8 cellular contexts compared by ENCODE assay signal in the genomic region with DNA sequence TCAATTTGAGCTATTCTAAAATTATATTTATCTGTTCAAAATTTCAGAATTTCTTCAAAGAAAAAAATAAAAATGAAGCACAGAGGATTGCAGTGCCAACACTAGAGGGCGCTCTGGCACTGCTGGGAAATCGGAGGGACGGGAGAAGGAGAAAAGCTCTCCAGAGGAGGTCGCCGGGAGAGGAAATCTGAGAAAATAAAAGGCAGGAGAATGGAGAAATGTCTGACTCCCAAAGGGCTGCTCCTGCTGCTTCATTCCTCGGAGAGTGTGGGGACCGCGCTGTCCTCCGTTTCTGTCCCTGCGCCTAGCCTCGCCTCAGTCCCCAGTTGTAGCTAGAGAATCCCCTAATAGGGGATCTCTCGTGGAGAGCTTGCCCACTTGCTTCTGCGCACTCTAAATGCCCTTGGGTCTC. TPM values are rescaled to one million over a fixed set of nuclear protein-coding genes. Genes with fewer than 3 reads are reported as not detected.
DNase-seq lines count a peak whose midpoint lies in the region; ATAC-seq and TF ChIP-seq lines count a peak whose summit lies in the region.

No MANE protein-coding gene starts in this region.

- peak; percentile 74 for DNase-seq in AG20443 (ENCODE audit: low spot score)
- peak; percentile 50 for DNase-seq in H7
- peak; percentile 79 for DNase-seq in NCI-H748 (lab: John Stamatoyannopoulos, UW; ENCODE audit: unreplicated experiment)
- peak; percentile 58 for DNase-seq in activated CD8-positive, alpha-beta memory T cell treated with anti-CD3 and anti-CD28 coated beads, Interleukin-2, amount 10 ng/mL, durations not matched to agents 7 days and 5 days
- DNase-seq in epithelial cell of proximal tubule (ENCODE audit: low read depth) = no peak
- DNase-seq in stimulated activated naive B cell treated with anti-CD40 and anti-IgM and Interleukin-4, amounts not matched to agents 10 μg/mL and 1 μg/mL and 100 μg/mL, for 72 hours = peak; percentile 4

- peaks cover 19% of the 10 kb centered on the region for H3K4me1 ChIP-seq in muscle layer of colon (ENCODE audit: insufficient read depth, low read length)

- peak; percentile 95 for TF ChIP-seq CTCF in epithelial cell of proximal tubule (conservative IDR thresholded peaks at IDR 0.05; ENCODE audit: low read depth, low read length)

- no peak overlapping the region for H3K4me3 Mint-ChIP-seq in activated CD8-positive, alpha-beta memory T cell treated with anti-CD3 and anti-CD28 coated beads, Interleukin-2, amount 10 ng/mL, durations not matched to agents 7 days and 5 days
- peak overlapping the region; percentile 44 to 79 for H3K4me3 Mint-ChIP-seq in stimulated activated naive B cell treated with anti-CD40 and anti-IgM and Interleukin-4, amounts not matched to agents 10 μg/mL and 1 μg/mL and 100 μg/mL, for 72 hours

- H3K9ac ChIP-seq in muscle layer of colon (ENCODE audit: low read length) = no peak overlapping the region

- peaks cover 11% of the 10 kb centered on the region for H3K4me1 Mint-ChIP-seq in activated CD8-positive, alpha-beta memory T cell treated with anti-CD3 and anti-CD28 coated beads, Interleukin-2, amount 10 ng/mL, durations not matched to agents 7 days and 5 days
- H3K4me1 Mint-ChIP-seq in stimulated activated naive B cell treated with anti-CD40 and anti-IgM and Interleukin-4, amounts not matched to agents 10 μg/mL and 1 μg/mL and 100 μg/mL, for 72 hours = peaks cover 4 to 17% of the 10 kb centered on the region in 2 donors

- H3K4me3 ChIP-seq in H7 (ENCODE audit: insufficient read depth, low read depth, low read length) (peak overlapping the region; percentile 24; the same call in 1 of the 2 replicates), epithelial cell of proximal tubule (ENCODE audit: low read depth, low read length) (no peak overlapping the region), muscle layer of colon (ENCODE audit: low read depth in 1 of 2, low read length in 2 of 2) (peak overlapping the region; percentile 48 to 63)

- ATAC-seq in activated CD8-positive, alpha-beta memory T cell treated with anti-CD3 and anti-CD28 coated beads, Interleukin-2, amount 10 ng/mL, durations not matched to agents 7 days and 5 days = no peak
- ATAC-seq in stimulated activated naive B cell treated with anti-CD40 and anti-IgM and Interleukin-4, amounts not matched to agents 10 μg/mL and 1 μg/mL and 100 μg/mL, for 72 hours (replicated peaks) = peak in 1 of 2 donors; percentile 18
- no peak for ATAC-seq in GM18498 (IDR thresholded peaks at IDR 0.05; ENCODE audit: unreplicated experiment)

- H3K36me3 Mint-ChIP-seq in activated CD8-positive, alpha-beta memory T cell treated with anti-CD3 and anti-CD28 coated beads, Interleukin-2, amount 10 ng/mL, durations not matched to agents 7 days and 5 days = no peaks in the 10 kb centered on the region
- H3K36me3 Mint-ChIP-seq in stimulated activated naive B cell treated with anti-CD40 and anti-IgM and Interleukin-4, amounts not matched to agents 10 μg/mL and 1 μg/mL and 100 μg/mL, for 72 hours = no peaks in the 10 kb centered on the region

- H3K9me3 Mint-ChIP-seq in activated CD8-positive, alpha-beta memory T cell treated with anti-CD3 and anti-CD28 coated beads, Interleukin-2, amount 10 ng/mL, durations not matched to agents 7 days and 5 days (ENCODE audit: low read depth) = no peaks in the 10 kb centered on the region
- no peaks in the 10 kb centered on the region for H3K9me3 Mint-ChIP-seq in stimulated activated naive B cell treated with anti-CD40 and anti-IgM and Interleukin-4, amounts not matched to agents 10 μg/mL and 1 μg/mL and 100 μg/mL, for 72 hours

- no peak overlapping the region for H3K27ac Mint-ChIP-seq in activated CD8-positive, alpha-beta memory T cell treated with anti-CD3 and anti-CD28 coated beads, Interleukin-2, amount 10 ng/mL, durations not matched to agents 7 days and 5 days
- no peak overlapping the region for H3K27ac Mint-ChIP-seq in stimulated activated naive B cell treated with anti-CD40 and anti-IgM and Interleukin-4, amounts not matched to agents 10 μg/mL and 1 μg/mL and 100 μg/mL, for 72 hours

- H3K27me3 Mint-ChIP-seq in activated CD8-positive, alpha-beta memory T cell treated with anti-CD3 and anti-CD28 coated beads, Interleukin-2, amount 10 ng/mL, durations not matched to agents 7 days and 5 days = peaks cover 72% of the 10 kb centered on the region
- H3K27me3 Mint-ChIP-seq in stimulated activated naive B cell treated with anti-CD40 and anti-IgM and Interleukin-4, amounts not matched to agents 10 μg/mL and 1 μg/mL and 100 μg/mL, for 72 hours = peaks cover 37 to 53% of the 10 kb centered on the region in 2 donors

- no peaks in the 10 kb centered on the region for H3K9me3 ChIP-seq in muscle layer of colon (ENCODE audit: low read length)

- H3K27ac ChIP-seq in muscle layer of colon (ENCODE audit: low read depth, low read length) = peak overlapping the region; percentile 66

- H3K36me3 ChIP-seq in H7 (replicated peaks; ENCODE audit: control insufficient read depth, insufficient read depth, low read length) (no peaks in the 10 kb centered on the region), muscle layer of colon (ENCODE audit: insufficient read depth, low read length) (no peaks in the 10 kb centered on the region)

- CTCF ChIA-PET in activated CD8-positive, alpha-beta memory T cell treated with anti-CD3 and anti-CD28 coated beads, Interleukin-2, amount 10 ng/mL, durations not matched to agents 7 days and 5 days (lab: Charles Lee) = interaction anchor here (0.6 to 10.9 kb wide), 37 partner anchors 9 to 1058 kb away, joined by 3 to 251 read pairs (median 4); a partner anchor contains a TSS

- H3K27me3 ChIP-seq in H7 (ENCODE audit: control insufficient read depth, insufficient read depth, low read length) = no peaks in the 10 kb centered on the region
- H3K27me3 ChIP-seq in muscle layer of colon (ENCODE audit: control insufficient read depth in 1 of 2, insufficient read depth in 2 of 2, low read length in 2 of 2) = no peaks in the 10 kb centered on the region

RNA-seq across cellular contexts. Expression of a gene that starts 40.0 kb away (rescaled TPM):
- 8.5 and 9.0 TPM in 2 replicates for total RNA-seq in H7 (2014; rRNA removed; shearing (Covaris generic))
- 10 to 100 TPM; 12.3 to 13.0 TPM for total RNA-seq in activated CD8-positive, alpha-beta memory T cell treated with anti-CD3 and anti-CD28 coated beads, Interleukin-2, amount 10 ng/mL, durations not matched to agents 7 days and 5 days
- total RNA-seq in epithelial cell of proximal tubule = 16.5 and 16.7 TPM in 2 replicates

RNA-seq across cellular contexts. Expression of a gene that starts 44.4 kb away (rescaled TPM):
- 1.1 TPM in 1 of 2 replicates, not detected in the other for total RNA-seq in H7 (2014; rRNA removed; shearing (Covaris generic))
- under 1 TPM; 0.33 to 0.70 TPM for total RNA-seq in activated CD8-positive, alpha-beta memory T cell treated with anti-CD3 and anti-CD28 coated beads, Interleukin-2, amount 10 ng/mL, durations not matched to agents 7 days and 5 days
- 0.80 and 1.9 TPM in 2 replicates for total RNA-seq in epithelial cell of proximal tubule

RNA-seq across cellular contexts. Expression of a gene that starts 44.5 kb away (rescaled TPM):
- total RNA-seq in H7 (2014; rRNA removed; shearing (Covaris generic)) = not detected in 2 replicates
- total RNA-seq in activated CD8-positive, alpha-beta memory T cell treated with anti-CD3 and anti-CD28 coated beads, Interleukin-2, amount 10 ng/mL, durations not matched to agents 7 days and 5 days = not detected
- total RNA-seq in epithelial cell of proximal tubule = 2.9 and 3.8 TPM in 2 replicates
